8 cellular contexts compared by ENCODE assay signal in the genomic region with DNA sequence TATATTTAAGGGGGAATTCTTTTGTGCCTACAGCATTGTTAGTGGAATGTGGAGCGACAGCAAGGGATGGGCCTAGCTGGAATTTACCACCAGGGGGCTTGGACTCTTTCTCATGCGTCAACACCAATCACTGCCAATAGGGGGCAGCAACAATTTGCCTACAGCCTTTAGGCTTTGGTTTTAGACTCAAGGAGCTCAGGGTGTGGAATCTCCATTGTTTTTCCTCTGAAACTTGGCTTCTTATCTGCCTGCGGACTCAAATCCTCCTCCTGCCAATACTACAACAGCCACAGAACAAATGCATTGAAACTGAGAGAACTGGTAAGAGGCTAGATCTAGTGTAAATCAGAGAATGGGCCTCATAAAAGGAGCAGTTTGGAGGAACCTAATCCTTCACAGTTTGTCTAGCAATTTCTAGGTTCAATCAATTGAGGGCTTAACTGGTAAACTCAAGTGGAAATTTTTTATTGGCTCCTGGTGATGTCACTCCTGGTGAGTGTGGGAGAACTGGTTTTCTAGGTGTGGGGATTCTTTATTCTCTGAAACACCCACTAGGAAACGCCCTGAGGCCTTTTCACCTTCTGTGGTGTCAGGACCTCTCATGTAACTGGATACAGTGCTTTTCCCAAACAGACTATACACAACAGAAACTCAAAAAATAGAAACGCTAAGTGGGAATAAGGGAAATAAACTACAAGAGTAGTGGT. TPM values are rescaled to one million over a fixed set of nuclear protein-coding genes. Genes with fewer than 3 reads are reported as not detected.
DNase-seq lines count a peak whose midpoint lies in the region; ATAC-seq, FAIRE-seq and TF ChIP-seq lines count a peak whose summit lies in the region.

No MANE protein-coding gene starts in this region.

- TF ChIP-seq EP300 in sigmoid colon (IDR thresholded peaks at IDR 0.05), result no peak

- TF ChIP-seq POLR2A in sigmoid colon (IDR thresholded peaks at IDR 0.05), result no peak

- H3K79me2 ChIP-seq in astrocyte (ENCODE audit: insufficient read depth, low read length), result no peaks in the 10 kb centered on the region
- no peaks in the 10 kb centered on the region for H3K79me2 ChIP-seq in hepatocyte

- H2AFZ ChIP-seq in astrocyte (ENCODE audit: low read depth, low read length), result peak overlapping the region; percentile 47
- H2AFZ ChIP-seq in hepatocyte, result peak overlapping the region; percentile 0

- H3K4me2 ChIP-seq in astrocyte (ENCODE audit: low read length) (peak overlapping the region; percentile 67), hepatocyte (no peak overlapping the region)

- peak overlapping the region; percentile 76 for H3K9ac ChIP-seq in astrocyte (ENCODE audit: low read length)

- DNase-seq in AG09309 (ENCODE audit: low read depth), result peak; percentile 35
- DNase-seq in NCI-H146 treated with DMSO at 0.1 percent for 48 hours (lab: John Stamatoyannopoulos, UW; ENCODE audit: unreplicated experiment), result peak; percentile 90
- DNase-seq in T-helper 1 cell, result peak; percentile 34 to 75 (median 63)
- DNase-seq in astrocyte (ENCODE audit: low read depth), result peak; percentile 71
- peak; percentile 88 for DNase-seq in hepatocyte (ENCODE audit: low spot score)
- DNase-seq in sigmoid colon, result peak; percentile 83

- H3K27me3 ChIP-seq in astrocyte (ENCODE audit: insufficient read depth, low read length) (no peaks in the 10 kb centered on the region), hepatocyte (no peaks in the 10 kb centered on the region), sigmoid colon (no peaks in the 10 kb centered on the region)

- peak; percentile 43 for FAIRE-seq in astrocyte (lab: Jason Lieb, UNC)

- no peaks in the 10 kb centered on the region for H3K9me3 Mint-ChIP-seq in astrocyte (ENCODE audit: unreplicated experiment)

- H3K9me2 ChIP-seq in hepatocyte (replicated peaks; ENCODE audit: insufficient read depth), result no peaks in the 10 kb centered on the region

- H3K4me3 ChIP-seq in AG09309 (ENCODE audit: control insufficient read depth, low read depth, low read length), result no peak overlapping the region
- no peak overlapping the region for H3K4me3 ChIP-seq in astrocyte (ENCODE audit: insufficient read depth, low read depth, low read length)
- H3K4me3 ChIP-seq in hepatocyte, result no peak overlapping the region
- no peak overlapping the region for H3K4me3 ChIP-seq in sigmoid colon

- H4K20me1 ChIP-seq in astrocyte (ENCODE audit: insufficient read depth, low read length) (no peaks in the 10 kb centered on the region), hepatocyte (ENCODE audit: insufficient read depth, poor library complexity, severe bottlenecking) (no peaks in the 10 kb centered on the region)

- no peaks in the 10 kb centered on the region for H3K9me3 ChIP-seq in astrocyte (ENCODE audit: insufficient read depth, low read depth, low read length)
- no peaks in the 10 kb centered on the region for H3K9me3 ChIP-seq in hepatocyte (ENCODE audit: low read depth)
- no peaks in the 10 kb centered on the region for H3K9me3 ChIP-seq in sigmoid colon

- peak overlapping the region; percentile 73 for H3K4me3 Mint-ChIP-seq in astrocyte (ENCODE audit: unreplicated experiment)

- no peaks in the 10 kb centered on the region for H3K36me3 Mint-ChIP-seq in astrocyte (ENCODE audit: low read depth, unreplicated experiment)

- ATAC-seq in GM19351 (IDR thresholded peaks at IDR 0.05; ENCODE audit: unreplicated experiment) (peak; percentile 28), GM19397 (IDR thresholded peaks at IDR 0.05; ENCODE audit: unreplicated experiment) (no peak)

- peak overlapping the region; percentile 96 for H3K27ac Mint-ChIP-seq in astrocyte (ENCODE audit: unreplicated experiment)

- peak; percentile 100 for TF ChIP-seq CTCF in AG09309 (IDR thresholded peaks at IDR 0.05; ENCODE audit: control insufficient read depth, insufficient read depth, low read depth, low read length, missing control alignments)
- TF ChIP-seq CTCF in astrocyte (IDR thresholded peaks at IDR 0.05; ENCODE audit: insufficient read depth, low read depth, low read length), result peak; percentile 91
- TF ChIP-seq CTCF in hepatocyte (IDR thresholded peaks at IDR 0.05; ENCODE audit: poor library complexity), result peak; percentile 92
- TF ChIP-seq CTCF in sigmoid colon (IDR thresholded peaks at IDR 0.05), result peak; percentile 53 to 90 (median 65)

- H3K4me1 Mint-ChIP-seq in astrocyte (ENCODE audit: low read depth, unreplicated experiment), result peaks cover 44% of the 10 kb centered on the region

- H3K4me1 ChIP-seq in astrocyte (ENCODE audit: insufficient read depth, low read length), result peaks cover 21% of the 10 kb centered on the region
- peaks cover 31% of the 10 kb centered on the region for H3K4me1 ChIP-seq in hepatocyte (ENCODE audit: insufficient read depth)
- H3K4me1 ChIP-seq in sigmoid colon, result peaks cover 0 to 14% (median 2%) of the 10 kb centered on the region in 4 donors

- intact Hi-C loops in sigmoid colon (cut with DNase I), result loop anchor here (5.0 to 10.0 kb wide), 2 partner anchors 540 to 708 kb away; a partner anchor contains a TSS

- H3K27me3 Mint-ChIP-seq in astrocyte (ENCODE audit: low read depth, unreplicated experiment), result no peaks in the 10 kb centered on the region

- no peaks in the 10 kb centered on the region for H3K36me3 ChIP-seq in astrocyte (ENCODE audit: insufficient read depth, low read length)
- no peaks in the 10 kb centered on the region for H3K36me3 ChIP-seq in hepatocyte (replicated peaks; ENCODE audit: insufficient read depth, low read depth)
- H3K36me3 ChIP-seq in sigmoid colon, result no peaks in the 10 kb centered on the region

- peak overlapping the region; percentile 86 for H3K27ac ChIP-seq in astrocyte (ENCODE audit: low read depth, low read length)
- H3K27ac ChIP-seq in hepatocyte, result peak overlapping the region; percentile 92
- peak overlapping the region in 2 of 4 donors; percentile 22 to 45 for H3K27ac ChIP-seq in sigmoid colon

- WGBS in hepatocyte (ENCODE audit: low lambda C conversion rate, missing lambda C conversion rate), result 38% methylated on average over 5 of the region's 5 CpGs
- 8 to 36% methylated on average over 5 of the region's 5 CpGs for WGBS in sigmoid colon, 2 donors

RNA-seq across cellular contexts. Expression of a gene that starts 27.9 kb away (rescaled TPM):
- total RNA-seq in astrocyte (3,722 and 4,388 TPM in 2 replicates), hepatocyte (6,141 and 6,242 TPM in 2 replicates), sigmoid colon (1,000 to 10,000 TPM; 1,233 to 1,969 (median 1,534) TPM)
- polyA plus RNA-seq in hepatocyte (9,038 and 9,758 TPM in 2 replicates), sigmoid colon (over 10,000 TPM; 11,980 to 20,488 (median 18,152) TPM)

RNA-seq across cellular contexts. Expression of a gene that starts 40.6 kb away (rescaled TPM):
- total RNA-seq in astrocyte (not detected in 2 replicates), hepatocyte (0.07 and 0.08 TPM in 2 replicates), sigmoid colon (1 to 10 TPM in 3 of 4 donors, under 1 TPM in 1; 0.28 to 3.0 (median 2.7) TPM)
- polyA plus RNA-seq in hepatocyte (not detected in 2 replicates), sigmoid colon (1 to 10 TPM in 2 of 3 donors, under 1 TPM in 1; 0.60 to 1.7 (median 1.4) TPM)

Comparison
In these comparisons a context has a peak if more than half of its experiments do, and no peak if none do; other contexts are left out.
1. DNase-seq: peak in every context shown above with its lines; median percentile 90 in NCI-H146 treated with DMSO at 0.1 percent for 48 hours; 88 in hepatocyte; 83 in sigmoid colon; 71 in astrocyte; 63 in T-helper 1 cell; 35 in AG09309.